In the genomic region with DNA sequence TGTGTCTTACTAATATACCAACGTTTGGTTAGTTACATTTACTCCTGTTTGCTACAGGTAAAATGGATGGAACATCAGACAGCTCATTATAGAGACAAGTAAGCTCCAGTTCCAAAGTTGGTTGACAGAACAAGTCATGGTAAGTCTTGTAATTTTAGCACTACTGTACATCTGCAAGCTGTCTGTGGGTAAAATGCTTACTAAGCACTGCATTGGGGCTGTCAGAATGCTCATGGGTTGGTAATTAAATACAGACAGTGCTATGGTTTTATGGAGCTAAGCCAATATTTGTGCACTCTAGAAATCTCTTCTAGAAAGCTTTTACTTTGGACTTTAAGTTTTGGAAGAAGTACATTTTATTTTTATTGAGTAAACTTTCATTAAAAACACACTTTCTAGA, we compare ENCODE assay signal across 34 cellular contexts.
"Had no signal": no experiment of that assay in that cellular context is flagged by ENCODE, and none has a peak within 500 bp of the region (broad histone marks: within the 10 kb centered on the region; RNA-seq: fewer than 3 reads in every experiment).

No MANE protein-coding gene starts in this region.

- H3K27me3 ChIP-seq: ascending aorta, cardiac muscle cell had no signal

- H3K9me3 ChIP-seq: ascending aorta had no signal

- H3K36me3 ChIP-seq: ascending aorta, cardiac muscle cell, WERI-Rb-1 had no signal

- ATAC-seq: activated CD8-positive, alpha-beta memory T cell treated with anti-CD3 and anti-CD28 coated beads, Interleukin-2, amount 10 ng/mL, durations not matched to agents 7 days and 5 days; activated T-cell treated with anti-CD3 and anti-CD28 coated beads, Interleukin-2, amount 50 U/mL, for 72 hours; activated T-helper 17 cell treated with anti-CD3 and anti-CD28 coated beads, Interleukin-2, amount 50 U/mL, for 72 hours; K562; T-cell; T-helper 17 cell had no signal

- H3K4me3 ChIP-seq: ascending aorta, cardiac muscle cell, K562, PC-9 had no signal

- H2AFZ ChIP-seq: PC-9 had no signal

- FAIRE-seq: colon, K562, RCC 7860 had no signal

- H3K27ac ChIP-seq: ascending aorta, cardiac muscle cell, PC-9, WERI-Rb-1 had no signal

- H3K4me1 ChIP-seq: ascending aorta had no signal

- H3K4me2 ChIP-seq: PC-9 had no signal

- DNase-seq: activated CD4-positive, alpha-beta memory T cell treated with anti-CD3 and anti-CD28 coated beads, Interleukin-2, amount 10 ng/mL, durations not matched to agents 7 days and 5 days; activated CD4-positive, alpha-beta T cell treated with anti-CD3 and anti-CD28 coated beads for 1 hour; activated CD4-positive, alpha-beta T cell treated with anti-CD3 and anti-CD28 coated beads for 48 hours; activated CD4-positive, CD25-positive, alpha-beta regulatory T cell; activated CD8-positive, alpha-beta memory T cell treated with anti-CD3 and anti-CD28 coated beads for 24 hours; activated CD8-positive, alpha-beta memory T cell treated with anti-CD3 and anti-CD28 coated beads, Interleukin-2, amount 10 ng/mL, durations not matched to agents 7 days and 5 days; activated CD8-positive, alpha-beta memory T cell treated with anti-CD3 and anti-CD28 coated beads, Interleukin-2, amount 50 U/mL, for 48 hours; activated effector memory CD4-positive, alpha-beta T cell treated with anti-CD3 and anti-CD28 coated beads, Interleukin-2, amount 50 U/mL, for 16 hours; activated naive CD4-positive, alpha-beta T cell; activated naive CD4-positive, alpha-beta T cell treated with anti-CD3 and anti-CD28 coated beads, Interleukin-2, amount 50 U/mL, for 16 hours; activated naive CD8-positive, alpha-beta T cell treated with anti-CD3 and anti-CD28 coated beads for 36 hours; activated T-cell treated with anti-CD3 and anti-CD28 coated beads, Interleukin-2, amount 50 U/mL, for 1 hour; activated T-cell treated with anti-CD3 and anti-CD28 coated beads, Interleukin-2, amount 50 U/mL, for 72 hours; amniotic stem cell; NCI-H1105; NCI-H1417 treated with DMSO at 0.1 percent for 48 hours; NCI-H187 treated with DMSO at 0.1 percent for 48 hours; NCI-H2081; NCI-H2171 treated with DMSO at 0.1 percent for 48 hours; NCI-H2227 treated with DMSO at 0.1 percent for 48 hours; NCI-H446; NCI-H510A treated with DMSO at 0.1 percent for 48 hours; NCI-H526 treated with DMSO at 0.1 percent for 48 hours; PC-9; Right ventricle myocardium superior; T-cell; T-helper 17 cell; WERI-Rb-1 had no signal
